23 cellular contexts compared by ENCODE assay signal in genomic region chr6:89669002-89669401, GRCh38. TPM values are rescaled to one million over a fixed set of nuclear protein-coding genes. Genes with fewer than 3 reads are reported as not detected.
A peak's percentile ranks its signal among the peaks of the same experiment; 100 is the strongest.
DNase-seq lines count a peak whose midpoint lies in the region; ATAC-seq, FAIRE-seq and TF ChIP-seq lines count a peak whose summit lies in the region.
"Had no signal": no experiment of that assay in that cellular context is flagged by ENCODE, and none has a peak within 500 bp of the region (broad histone marks: within the 10 kb centered on the region; RNA-seq: fewer than 3 reads in every experiment).

No MANE protein-coding gene starts in this region.

- DNase-seq in IMR-90 (peak; percentile 44), brain microvascular endothelial cell (peak; percentile 70), hepatic stellate cell (ENCODE audit: low spot score) (peak; percentile 6), retinal pigment epithelial cell (ENCODE audit: low read depth) (no peak), pancreas (no peak), 8988T (no peak)
- no peak for DNase-seq in activated CD4-positive, CD25-positive, alpha-beta regulatory T cell (lab: John Stamatoyannopoulos, UW)
- DNase-seq: activated CD4-positive, CD25-positive, alpha-beta regulatory T cell treated with anti-CD3 and anti-CD28 coated beads, Interleukin-2, amount 50 U/mL, for 72 hours; activated CD8-positive, alpha-beta T cell treated with anti-CD3 and anti-CD28 coated beads for 36 hours; activated gamma-delta T cell treated with Interleukin-2 at 50 U/mL for 16 hours; amniotic stem cell; CD8-positive, alpha-beta memory T cell; DMS153; GF-D8; glutamatergic neuron; left lung; MV-4-11; NCI-H187 treated with DMSO at 0.1 percent for 48 hours; stimulated activated CD4-positive, alpha-beta T cell treated with anti-CD3 and anti-CD28 coated beads, Interleukin-4, amount 100 ng/mL, for 24 hours; stimulated activated naive CD4-positive, alpha-beta T cell treated with Interleukin-2 at 50 U/mL for 16 hours; T1000 had no signal

- no peak overlapping the region for H3K9ac ChIP-seq in IMR-90 (ENCODE audit: low read depth, low read length)

- no peak overlapping the region for H4K91ac ChIP-seq in IMR-90 (ENCODE audit: insufficient read depth, low read depth, low read length)

- no peak overlapping the region for H3K14ac ChIP-seq in IMR-90 (replicated peaks; ENCODE audit: low read depth, low read length)

- POLR2A ChIA-PET in IMR-90 (lab: Charles Lee; ENCODE audit: unreplicated experiment) = no interaction called here

- no peak for TF ChIP-seq RAD21 in IMR-90 (IDR thresholded peaks at IDR 0.05; ENCODE audit: low read length)

- ATAC-seq in IMR-90 (ENCODE audit: low read depth) = peak; percentile 80
- ATAC-seq in pancreas = no peak
- ATAC-seq: activated CD8-positive, alpha-beta T cell treated with anti-CD3 and anti-CD28 coated beads for 36 hours; esophagus mucosa; left lung had no signal

- no peak overlapping the region for H2AK9ac ChIP-seq in IMR-90 (replicated peaks; ENCODE audit: low read depth, low read length, poor library complexity)

- H4K20me1 ChIP-seq in IMR-90 (ENCODE audit: insufficient read depth, low read length) = no peaks in the 10 kb centered on the region

- H3K18ac ChIP-seq in IMR-90 (ENCODE audit: low read depth, low read length) = no peak overlapping the region

- peaks cover 2% of the 10 kb centered on the region; the same call in 1 of the 2 replicates for H3K9me1 ChIP-seq in IMR-90 (ENCODE audit: insufficient read depth, low read length)

- intact Hi-C loops in IMR-90 (cut with micrococcal nuclease) = no loop called here
- intact Hi-C loops in pancreas (cut with DNase I) = no loop called here

- H3K79me1 ChIP-seq in IMR-90 (ENCODE audit: low read depth in 1 of 2, low read length in 2 of 2) = no peaks in the 10 kb centered on the region

- H3K4ac ChIP-seq in IMR-90 (ENCODE audit: low read depth, low read length) = no peak overlapping the region

- H4K5ac ChIP-seq in IMR-90 (ENCODE audit: low read depth, low read length) = no peak overlapping the region

- no peak overlapping the region for H2BK120ac ChIP-seq in IMR-90 (ENCODE audit: low read depth, low read length)

- no peaks in the 10 kb centered on the region for H3K9me3 ChIP-seq in IMR-90 (ENCODE audit: control insufficient read depth, insufficient read depth, low read length)
- H3K9me3 ChIP-seq in pancreas = no peaks in the 10 kb centered on the region
- H3K9me3 ChIP-seq: left lung had no signal

- no peak for FAIRE-seq in pancreas (lab: Jason Lieb, UNC)

- H2BK20ac ChIP-seq in IMR-90 (ENCODE audit: low read depth, low read length) = no peak overlapping the region

- H3K4me1 ChIP-seq in IMR-90 (ENCODE audit: control insufficient read depth, insufficient read depth, low read length) (0 out of 2 replicates have a peak, but pooled peaks cover 2% of the 10 kb centered on the region), pancreas (no peaks in the 10 kb centered on the region)

- H4K8ac ChIP-seq in IMR-90 (ENCODE audit: low read depth in 2 of 2, low read length in 2 of 2) = 0 out of 4 replicates have a peak overlapping the region, but pooled peaks of 1 of the 2 experiments have one; percentile 29

- TF ChIP-seq POLR2A in IMR-90 (IDR thresholded peaks at IDR 0.05; ENCODE audit: low read depth, low read length) = no peak

- H3K27ac ChIP-seq in IMR-90 (ENCODE audit: insufficient read depth, low read length) (no peak overlapping the region), brain microvascular endothelial cell (peak overlapping the region; percentile 3), pancreas (no peak overlapping the region)
- H3K27ac ChIP-seq: left lung, RWPE1 had no signal

- in situ Hi-C loops in IMR-90 (cut with MboI; ENCODE audit: low sequenced_read_pairs) (no loop called here), brain microvascular endothelial cell (cut with HindIII; ENCODE audit: low pct_ligation_motif_present, low sequenced_read_pairs) (no loop called here)

- no peak overlapping the region for H2AK5ac ChIP-seq in IMR-90 (ENCODE audit: low read depth, low read length)

- peak overlapping the region; percentile 0; the same call in 1 of the 2 replicates for H3K4me2 ChIP-seq in IMR-90 (ENCODE audit: low read depth, low read length)

- H3K27me3 ChIP-seq in IMR-90 (ENCODE audit: control insufficient read depth, insufficient read depth, low read length) = no peaks in the 10 kb centered on the region
- H3K27me3 ChIP-seq in brain microvascular endothelial cell (replicated peaks) = no peaks in the 10 kb centered on the region
- no peaks in the 10 kb centered on the region for H3K27me3 ChIP-seq in pancreas
- H3K27me3 ChIP-seq: left lung had no signal

- H2BK15ac ChIP-seq in IMR-90 (ENCODE audit: low read depth, low read length) = no peak overlapping the region

- no peak overlapping the region for H3K4me3 ChIP-seq in IMR-90 (ENCODE audit: insufficient read depth, low read depth, low read length)
- H3K4me3 ChIP-seq in brain microvascular endothelial cell (ENCODE audit: low read depth, low read length) = no peak overlapping the region
- peak overlapping the region; percentile 13 for H3K4me3 ChIP-seq in retinal pigment epithelial cell (ENCODE audit: low read length)
- H3K4me3 ChIP-seq in pancreas = no peak overlapping the region
- H3K4me3 ChIP-seq: left lung had no signal

- H2AFZ ChIP-seq in IMR-90 (replicated peaks; ENCODE audit: low read length, poor library complexity) = no peak overlapping the region

- 18% methylated on average over 2 of the region's 6 CpGs; no CpG with 5 or more reads in 1 of the 2 experiments for WGBS in IMR-90 (ENCODE audit: extremely low coverage in 2 of 2, insufficient read length in 1 of 2), 2 experiments
- WGBS in pancreas, 2 donors = 68 to 69% methylated on average over 6 of the region's 6 CpGs

- BruUV-seq in IMR-90 (replicated peaks; lab: Mats Ljungman, UMichigan) = no TSS peak

- CTCF ChIA-PET in IMR-90 (lab: Yijun Ruan, JAX) = interaction anchor here (0.5 to 0.7 kb wide), 2 partner anchors 12 to 25 kb away, joined by 4 read pairs; no protein-coding TSS in a partner anchor

- H3K23ac ChIP-seq in IMR-90 (ENCODE audit: low read depth, low read length) = peak overlapping the region; percentile 32; the same call in 1 of the 2 replicates

- TF ChIP-seq CTCF in IMR-90 (conservative IDR thresholded peaks at IDR 0.05; ENCODE audit: low read depth, low read length) (no peak), brain microvascular endothelial cell (IDR thresholded peaks at IDR 0.05; ENCODE audit: low read depth, low read length, missing control alignments) (no peak), retinal pigment epithelial cell (conservative IDR thresholded peaks at IDR 0.05; ENCODE audit: low read depth, low read length) (no peak), pancreas (IDR thresholded peaks at IDR 0.05) (no peak)

- H2BK5ac ChIP-seq in IMR-90 (ENCODE audit: low read depth, low read length, poor library complexity, severe bottlenecking) = no peak overlapping the region

- no peak overlapping the region for H3K56ac ChIP-seq in IMR-90 (ENCODE audit: extremely low read depth, insufficient read depth, low read length)

- H3K36me3 ChIP-seq in IMR-90 (ENCODE audit: control insufficient read depth, insufficient read depth, low read length) (peaks cover 18% of the 10 kb centered on the region), brain microvascular endothelial cell (replicated peaks) (peaks cover 19% of the 10 kb centered on the region), pancreas (peaks cover 4 to 45% (median 23%) of the 10 kb centered on the region in 3 donors)

- dilution Hi-C loops in IMR-90 (cut with HindIII; ENCODE audit: low sequenced_read_pairs, unreplicated experiment) = no loop called here

TF ChIP-seq in IMR-90, 13 proteins besides CTCF, POLR2A, EP300 and RAD21:
- TF ChIP-seq MAZ (IDR thresholded peaks at IDR 0.05; ENCODE audit: borderline replicate concordance, low read depth, low read length) (no peak), NFE2L2 (IDR thresholded peaks at IDR 0.05; ENCODE audit: low read depth, low read length) (no peak), CHD1 (IDR thresholded peaks at IDR 0.05; ENCODE audit: low read depth, low read length) (no peak), MAFK (IDR thresholded peaks at IDR 0.05; ENCODE audit: low read depth, low read length) (no peak), FOS (IDR thresholded peaks at IDR 0.05; ENCODE audit: low read depth, low read length) (no peak), CEBPB (IDR thresholded peaks at IDR 0.05; ENCODE audit: low read depth, low read length) (no peak)
- TF ChIP-seq, protein P1, sequence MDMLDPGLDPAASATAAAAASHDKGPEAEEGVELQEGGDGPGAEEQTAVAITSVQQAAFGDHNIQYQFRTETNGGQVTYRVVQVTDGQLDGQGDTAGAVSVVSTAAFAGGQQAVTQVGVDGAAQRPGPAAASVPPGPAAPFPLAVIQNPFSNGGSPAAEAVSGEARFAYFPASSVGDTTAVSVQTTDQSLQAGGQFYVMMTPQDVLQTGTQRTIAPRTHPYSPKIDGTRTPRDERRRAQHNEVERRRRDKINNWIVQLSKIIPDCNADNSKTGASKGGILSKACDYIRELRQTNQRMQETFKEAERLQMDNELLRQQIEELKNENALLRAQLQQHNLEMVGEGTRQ (IDR thresholded peaks at IDR 0.05; ENCODE audit: low read depth, low read length) = no peak
TF ChIP-seq in IMR-90: peak in this region for 0.

RNA-seq across cellular contexts. Expression of gene LYRM2, which starts 30.5 kb away (rescaled TPM):
- total RNA-seq in IMR-90 (2012; rRNA removed) = 22.8 and 24.0 TPM in 2 replicates
- polyA plus RNA-seq in IMR-90 (2012; rRNA removed) = 14.0 and 14.8 TPM in 2 replicates
- 1.7 and 2.3 TPM in 2 replicates for polyA plus RNA-seq in IMR-90 (2012; cell fraction: cytosol; rRNA removed)
- 0.40 and 3.2 TPM in 2 replicates for polyA plus RNA-seq in IMR-90 (2012; cell fraction: nucleus; rRNA removed; ENCODE audit: low replicate concordance)
- total RNA-seq in pancreas = 10 to 100 TPM; 11.5 to 17.6 (median 16.0) TPM
- polyA plus RNA-seq in pancreas = 10 to 100 TPM in 1 of 2 donors, 1 to 10 TPM in 1; 6.5 to 16.0 TPM

Comparison
In these comparisons a context has a peak if more than half of its experiments do, and no peak if none do; other contexts are left out.
1. DNase-seq: peak in IMR-90 (single experiment), brain microvascular endothelial cell (single experiment) and hepatic stellate cell (single experiment); none in retinal pigment epithelial cell (single experiment), pancreas (0 of 6), activated CD4-positive, CD25-positive, alpha-beta regulatory T cell (0 of 4) and 8988T (single experiment).